In genomic region chr19:1206733-1207301, GRCh38 we compare ENCODE assay signal across 6 cellular contexts. TPM values are rescaled to one million over a fixed set of nuclear protein-coding genes. Genes with fewer than 3 reads are reported as not detected.
DNase-seq lines count a peak whose midpoint lies in the region; ATAC-seq and TF ChIP-seq lines count a peak whose summit lies in the region.

No MANE protein-coding gene starts in this region.

- DNase-seq in Calu3 = no peak
- peak; percentile 25 for DNase-seq in T-helper 2 cell treated with Interferon-gamma antibody and Interleukin-4, amounts not matched to agents 5 μg/mL and 100 μg/mL, for 36 hours (ENCODE audit: low spot score)
- no peak for DNase-seq in right atrium auricular region (ENCODE audit: low spot score)
- peak in 2 of 49 donors; percentile 30 to 63 for DNase-seq in substantia nigra (lab: John Stamatoyannopoulos, UW)
- no peak for DNase-seq in LoVo (ENCODE audit: low spot score)

- H3K4me3 Mint-ChIP-seq in Calu3 (ENCODE audit: low read depth, unreplicated experiment) = peak overlapping the region; percentile 87
- H3K4me3 Mint-ChIP-seq in T-helper 2 cell treated with Interferon-gamma antibody and Interleukin-4, amounts not matched to agents 5 μg/mL and 100 μg/mL, for 36 hours = peak overlapping the region; percentile 93

- TSS peak; percentile 58 for BruUV-seq in Calu3 (replicated peaks; lab: Mats Ljungman, UMichigan)

- no peak for ATAC-seq in HG03342 (IDR thresholded peaks at IDR 0.05; ENCODE audit: unreplicated experiment)

- H3K4me3 ChIP-seq in right atrium auricular region = peak overlapping the region; percentile 79

- CTCF ChIA-PET in Calu3 (lab: Charles Lee) = no interaction called here

- H3K27ac Mint-ChIP-seq in Calu3 (ENCODE audit: unreplicated experiment) = peak overlapping the region; percentile 76
- peak overlapping the region; percentile 83 for H3K27ac Mint-ChIP-seq in T-helper 2 cell treated with Interferon-gamma antibody and Interleukin-4, amounts not matched to agents 5 μg/mL and 100 μg/mL, for 36 hours

- H3K27ac ChIP-seq in right atrium auricular region (peak overlapping the region; percentile 89 to 95), substantia nigra (ENCODE audit: low read depth, low read length, poor library complexity, severe bottlenecking) (peak overlapping the region; percentile 66)

- no peaks in the 10 kb centered on the region for H3K27me3 Mint-ChIP-seq in Calu3 (ENCODE audit: unreplicated experiment)
- no peaks in the 10 kb centered on the region for H3K27me3 Mint-ChIP-seq in T-helper 2 cell treated with Interferon-gamma antibody and Interleukin-4, amounts not matched to agents 5 μg/mL and 100 μg/mL, for 36 hours (ENCODE audit: low read depth)

- no peaks in the 10 kb centered on the region for H3K9me3 Mint-ChIP-seq in Calu3 (ENCODE audit: low read depth, unreplicated experiment)
- H3K9me3 Mint-ChIP-seq in T-helper 2 cell treated with Interferon-gamma antibody and Interleukin-4, amounts not matched to agents 5 μg/mL and 100 μg/mL, for 36 hours = no peaks in the 10 kb centered on the region

- no peaks in the 10 kb centered on the region for H3K36me3 ChIP-seq in right atrium auricular region

- intact Hi-C loops in Calu3 (cut with micrococcal nuclease; ENCODE audit: unreplicated experiment) = no loop called here

- H3K36me3 Mint-ChIP-seq in Calu3 (ENCODE audit: insufficient read depth, unreplicated experiment) = peaks cover 44% of the 10 kb centered on the region
- peaks cover 22% of the 10 kb centered on the region for H3K36me3 Mint-ChIP-seq in T-helper 2 cell treated with Interferon-gamma antibody and Interleukin-4, amounts not matched to agents 5 μg/mL and 100 μg/mL, for 36 hours (ENCODE audit: low read depth)

- H3K27me3 ChIP-seq in right atrium auricular region = no peaks in the 10 kb centered on the region

- peaks cover 13% of the 10 kb centered on the region for H3K4me1 Mint-ChIP-seq in Calu3 (ENCODE audit: low read depth, unreplicated experiment)
- peaks cover 35% of the 10 kb centered on the region for H3K4me1 Mint-ChIP-seq in T-helper 2 cell treated with Interferon-gamma antibody and Interleukin-4, amounts not matched to agents 5 μg/mL and 100 μg/mL, for 36 hours (ENCODE audit: low read depth)

- no peaks in the 10 kb centered on the region for H3K9me3 ChIP-seq in right atrium auricular region

- peaks cover 0 to 56% of the 10 kb centered on the region in 2 donors for H3K4me1 ChIP-seq in right atrium auricular region

- TF ChIP-seq CTCF in Calu3 (IDR thresholded peaks at IDR 0.05; ENCODE audit: unreplicated experiment) = no peak
- TF ChIP-seq CTCF in right atrium auricular region (IDR thresholded peaks at IDR 0.05) = no peak

RNA-seq across cellular contexts. Expression of gene STK11, which starts 1.2 kb away (rescaled TPM):
- total RNA-seq in Calu3 (2022) = 55.8 and 58.3 TPM in 2 replicates
- total RNA-seq in right atrium auricular region = 10 to 100 TPM; 62.0 to 64.7 TPM

RNA-seq across cellular contexts. Expression of gene CBARP, which starts 31.0 kb away (rescaled TPM):
- 4.2 and 5.7 TPM in 2 replicates for total RNA-seq in Calu3 (2022)
- total RNA-seq in right atrium auricular region = 1 to 10 TPM; 2.4 to 2.6 TPM

RNA-seq across cellular contexts. Expression of gene SBNO2, which starts 32.7 kb away (rescaled TPM):
- total RNA-seq in Calu3 (2022) = 84.9 and 97.8 TPM in 2 replicates
- total RNA-seq in right atrium auricular region = 10 to 100 TPM; 14.7 to 17.7 TPM

RNA-seq across cellular contexts. Expression of gene ATP5F1D, which starts 34.7 kb away (rescaled TPM):
- total RNA-seq in Calu3 (2022) (86.6 and 91.8 TPM in 2 replicates), right atrium auricular region (100 to 1,000 TPM; 193 to 269 TPM)

RNA-seq across cellular contexts. Expression of gene MIDN, which starts 41.6 kb away (rescaled TPM):
- total RNA-seq in Calu3 (2022) (61.8 and 72.4 TPM in 2 replicates), right atrium auricular region (10 to 100 TPM; 42.1 to 42.2 TPM)
